12 cellular contexts compared by ENCODE assay signal in the genomic region with DNA sequence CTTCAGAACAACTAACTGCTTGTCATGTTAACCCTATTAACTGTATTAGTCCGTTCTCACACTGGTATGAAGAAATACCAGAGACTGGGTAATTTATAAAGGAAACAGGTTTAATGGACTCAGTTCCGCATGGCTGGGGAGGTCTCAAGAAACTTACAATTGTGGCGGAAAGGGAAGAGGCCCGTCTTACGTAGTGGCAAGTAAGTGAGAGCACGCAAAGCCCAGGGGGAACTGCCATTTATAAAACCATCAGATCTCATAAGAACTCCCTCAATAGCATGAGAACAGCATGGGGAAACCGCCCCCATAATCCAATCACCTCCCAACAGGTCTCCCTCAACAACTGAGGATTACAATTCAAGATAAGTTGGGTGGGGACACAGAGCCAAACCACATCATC. TPM values are rescaled to one million over a fixed set of nuclear protein-coding genes. Genes with fewer than 3 reads are reported as not detected.
A peak's percentile ranks its signal among the peaks of the same experiment; 100 is the strongest.
DNase-seq lines count a peak whose midpoint lies in the region; ATAC-seq, FAIRE-seq and TF ChIP-seq lines count a peak whose summit lies in the region.
"Had no signal": no experiment of that assay in that cellular context is flagged by ENCODE, and none has a peak within 500 bp of the region (broad histone marks: within the 10 kb centered on the region; RNA-seq: fewer than 3 reads in every experiment).

No MANE protein-coding gene starts in this region.

- DNase-seq in GM10266 (ENCODE audit: extremely low spot score) (peak; percentile 28), NAMALWA (ENCODE audit: low spot score) (peak; percentile 81), medulla oblongata (ENCODE audit: extremely low spot score) (peak; percentile 68), KG1 (lab: John Stamatoyannopoulos, UW) (no peak), DMS53 (lab: John Stamatoyannopoulos, UW) (no peak), frontal cortex (ENCODE audit: low spot score in 2 of 2) (no peak)
- DNase-seq: DMS79, lower lobe of right lung, NCI-H2081 had no signal

- no peak for FAIRE-seq in frontal cortex (lab: Jason Lieb, UNC)

- ATAC-seq in GM21367 (IDR thresholded peaks at IDR 0.05; ENCODE audit: unreplicated experiment) (peak; percentile 55), HG02588 (IDR thresholded peaks at IDR 0.05; ENCODE audit: unreplicated experiment) (no peak)
- ATAC-seq: body of pancreas had no signal

- TF ChIP-seq CTCF in GM10266 (IDR thresholded peaks at IDR 0.05; ENCODE audit: control insufficient read depth, insufficient read depth, low read depth, missing control alignments) = no peak

RNA-seq across cellular contexts. Expression of a gene that starts 34.7 kb away (rescaled TPM):
- 3.7 TPM for total RNA-seq in frontal cortex

RNA-seq across cellular contexts. Expression of a gene that starts 54.9 kb away (rescaled TPM):
- 15.5 TPM for total RNA-seq in frontal cortex

Comparison
In these comparisons a context has a peak if more than half of its experiments do, and no peak if none do; other contexts are left out.
1. DNase-seq: peak in GM10266 (single experiment), NAMALWA (single experiment) and medulla oblongata (single experiment); none in KG1 (single experiment), DMS53 (single experiment) and frontal cortex (0 of 2).